Comparison of ENCODE assay signal across 3 cellular contexts in genomic region chr11:111977141-111978027, GRCh38.
TF ChIP-seq lines count a peak whose summit lies in the region.

No MANE protein-coding gene starts in this region.

TF ChIP-seq in liver, 16 proteins besides CTCF, POLR2A, EP300 and RAD21:
- TF ChIP-seq REST (IDR thresholded peaks at IDR 0.05) (no peak), ZBTB33 (IDR thresholded peaks at IDR 0.05) (no peak), HNF4G (IDR thresholded peaks at IDR 0.05) (no peak), RXRA (IDR thresholded peaks at IDR 0.05) (no peak), FOXA2 (IDR thresholded peaks at IDR 0.05) (no peak), MAX (IDR thresholded peaks at IDR 0.05) (no peak), EGR1 (IDR thresholded peaks at IDR 0.05; ENCODE audit: low read depth in 2 of 2) (no peak), FOXA1 (IDR thresholded peaks at IDR 0.05) (no peak), JUND (IDR thresholded peaks at IDR 0.05) (no peak), SP1 (IDR thresholded peaks at IDR 0.05) (no peak), TAF1 (conservative IDR thresholded peaks at IDR 0.05) (no peak), ATF3 (IDR thresholded peaks at IDR 0.05) (no peak)

TF ChIP-seq in HepG2, 621 proteins besides CTCF, POLR2A, EP300 and RAD21:
- TF ChIP-seq NCOA2 (CRISPR knock-in tag; IDR thresholded peaks at IDR 0.05) (no peak), RFXAP (CRISPR knock-in tag; IDR thresholded peaks at IDR 0.05; ENCODE audit: borderline replicate concordance) (no peak), RELA (CRISPR knock-in tag; IDR thresholded peaks at IDR 0.05) (no peak), MZF1 (CRISPR knock-in tag; IDR thresholded peaks at IDR 0.05; ENCODE audit: borderline replicate concordance) (no peak), ZNF629 (CRISPR knock-in tag; conservative IDR thresholded peaks at IDR 0.05) (no peak), ZNF777 (CRISPR knock-in tag; IDR thresholded peaks at IDR 0.05) (no peak), ZNF503 (CRISPR knock-in tag; IDR thresholded peaks at IDR 0.05) (no peak), KLF6 (CRISPR knock-in tag; IDR thresholded peaks at IDR 0.05) (no peak), SSRP1 (CRISPR knock-in tag; IDR thresholded peaks at IDR 0.05) (no peak), GABPA (IDR thresholded peaks at IDR 0.05; ENCODE audit: low read depth, low read length) (no peak), GABPA (CRISPR knock-in tag; IDR thresholded peaks at IDR 0.05; ENCODE audit: low read depth) (no peak), ZNF615 (CRISPR knock-in tag; IDR thresholded peaks at IDR 0.05; ENCODE audit: borderline replicate concordance) (no peak), ZSCAN22 (CRISPR knock-in tag; IDR thresholded peaks at IDR 0.05) (no peak), ATF3 (CRISPR knock-in tag; IDR thresholded peaks at IDR 0.05) (no peak)

TF ChIP-seq in SK-N-SH treated with all-trans-retinoic acid at 6 μM for 48 hours, 23 proteins besides CTCF, POLR2A, EP300 and RAD21:
- TF ChIP-seq CREB5 (CRISPR knock-in tag; IDR thresholded peaks at IDR 0.05; ENCODE audit: low read depth) (no peak), CSDC2 (CRISPR knock-in tag; IDR thresholded peaks at IDR 0.05) (no peak), PPARA (CRISPR knock-in tag; IDR thresholded peaks at IDR 0.05; ENCODE audit: borderline replicate concordance) (no peak)
